ENCODE assay signal across 23 cellular contexts in the genomic region with DNA sequence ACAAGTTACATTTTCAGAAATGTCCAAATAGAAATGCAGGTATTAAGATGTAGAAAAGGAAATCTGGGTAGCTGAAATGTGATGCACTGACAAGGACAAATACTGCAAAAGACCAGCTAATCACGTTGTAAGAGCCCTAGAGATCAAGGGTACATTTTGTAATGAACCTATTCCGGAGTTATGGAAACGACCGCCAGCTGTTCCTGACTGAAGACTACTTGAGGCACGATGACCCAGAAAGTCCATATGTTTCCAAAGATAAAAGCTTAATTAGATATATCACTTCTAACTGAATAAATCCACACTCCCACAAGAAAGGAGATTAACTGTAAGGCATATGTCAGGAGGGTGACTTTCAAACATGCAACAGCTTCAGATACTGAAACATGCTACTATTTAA.
"Had no signal": no experiment of that assay in that cellular context is flagged by ENCODE, and none has a peak within 500 bp of the region (broad histone marks: within the 10 kb centered on the region; RNA-seq: fewer than 3 reads in every experiment).

No MANE protein-coding gene starts in this region.

- H3K27ac ChIP-seq: brain microvascular endothelial cell, colonic mucosa, neural progenitor cell, prostate gland, skin epidermis, suprapubic skin, vagina had no signal

- H3K27me3 Mint-ChIP-seq: memory B cell had no signal

- H3K27ac Mint-ChIP-seq: activated CD4-positive, alpha-beta T cell treated with anti-CD3 and anti-CD28 coated beads, Interleukin-2, amount 10 ng/mL, durations not matched to agents 7 days and 5 days; activated naive CD4-positive, alpha-beta T cell treated with anti-CD3 and anti-CD28 coated beads, Interleukin-2, amount 10 ng/mL, durations not matched to agents 7 days and 5 days; activated naive CD8-positive, alpha-beta T cell treated with anti-CD3 and anti-CD28 coated beads, Interleukin-2, amount 50 U/mL, for 24 hours; memory B cell; naive B cell; neural progenitor cell; stimulated activated naive CD8-positive, alpha-beta T cell treated with anti-CD3 and anti-CD28 coated beads, Interleukin-15, amount 100 ng/mL, for 72 hours had no signal

- ATAC-seq: activated naive CD8-positive, alpha-beta T cell treated with anti-CD3 and anti-CD28 coated beads, Interleukin-2, amount 50 U/mL, for 24 hours; mucosa of descending colon; right cardiac atrium; stimulated activated naive CD8-positive, alpha-beta T cell treated with anti-CD3 and anti-CD28 coated beads, Interleukin-15, amount 100 ng/mL, for 72 hours had no signal

- DNase-seq: activated CD4-positive, alpha-beta T cell treated with anti-CD3 and anti-CD28 coated beads, Interleukin-2, amount 10 ng/mL, durations not matched to agents 7 days and 5 days; activated CD8-positive, alpha-beta memory T cell treated with anti-CD3 and anti-CD28 coated beads, Interleukin-2, amount 50 U/mL, for 4 hours; activated effector memory CD4-positive, alpha-beta T cell treated with Interleukin-2 at 50 U/mL for 16 hours; activated naive CD4-positive, alpha-beta T cell treated with anti-CD3 and anti-CD28 coated beads, Interleukin-2, amount 10 ng/mL, durations not matched to agents 7 days and 5 days; activated naive CD8-positive, alpha-beta T cell treated with anti-CD3 and anti-CD28 coated beads, Interleukin-2, amount 50 U/mL, for 24 hours; activated T-cell treated with anti-CD3 and anti-CD28 coated beads, Interleukin-2, amount 50 U/mL, for 48 hours; aorta; brain microvascular endothelial cell; central memory CD4-positive, alpha-beta T cell; colonic mucosa; head of caudate nucleus; mucosa of descending colon; naive B cell; right cardiac atrium; stimulated activated naive CD8-positive, alpha-beta T cell treated with anti-CD3 and anti-CD28 coated beads, Interleukin-15, amount 100 ng/mL, for 72 hours; T1000; trophoblast cell had no signal

- H3K36me3 ChIP-seq: brain microvascular endothelial cell, colonic mucosa, neural progenitor cell, prostate gland, suprapubic skin, vagina had no signal

- H3K4me1 ChIP-seq: colonic mucosa, prostate gland, suprapubic skin had no signal

- H3K9me3 Mint-ChIP-seq: activated CD4-positive, alpha-beta T cell treated with anti-CD3 and anti-CD28 coated beads, Interleukin-2, amount 10 ng/mL, durations not matched to agents 7 days and 5 days; activated naive CD4-positive, alpha-beta T cell treated with anti-CD3 and anti-CD28 coated beads, Interleukin-2, amount 10 ng/mL, durations not matched to agents 7 days and 5 days; activated naive CD8-positive, alpha-beta T cell treated with anti-CD3 and anti-CD28 coated beads, Interleukin-2, amount 50 U/mL, for 24 hours; memory B cell; naive B cell; neural progenitor cell; stimulated activated naive CD8-positive, alpha-beta T cell treated with anti-CD3 and anti-CD28 coated beads, Interleukin-15, amount 100 ng/mL, for 72 hours had no signal

- H3K4me2 ChIP-seq: neural progenitor cell had no signal

- H3K9me3 ChIP-seq: colonic mucosa, mucosa of descending colon, prostate gland, suprapubic skin, vagina had no signal

- H3K27me3 ChIP-seq: brain microvascular endothelial cell, colonic mucosa, vagina had no signal

- H3K36me3 Mint-ChIP-seq: activated naive CD4-positive, alpha-beta T cell treated with anti-CD3 and anti-CD28 coated beads, Interleukin-2, amount 10 ng/mL, durations not matched to agents 7 days and 5 days; memory B cell; naive B cell; neural progenitor cell had no signal

- H2AFZ ChIP-seq: neural progenitor cell had no signal

- H3K4me3 Mint-ChIP-seq: activated CD4-positive, alpha-beta T cell treated with anti-CD3 and anti-CD28 coated beads, Interleukin-2, amount 10 ng/mL, durations not matched to agents 7 days and 5 days; activated naive CD4-positive, alpha-beta T cell treated with anti-CD3 and anti-CD28 coated beads, Interleukin-2, amount 10 ng/mL, durations not matched to agents 7 days and 5 days; activated naive CD8-positive, alpha-beta T cell treated with anti-CD3 and anti-CD28 coated beads, Interleukin-2, amount 50 U/mL, for 24 hours; memory B cell; naive B cell; neural progenitor cell; stimulated activated naive CD8-positive, alpha-beta T cell treated with anti-CD3 and anti-CD28 coated beads, Interleukin-15, amount 100 ng/mL, for 72 hours had no signal

- H3K4me3 ChIP-seq: colonic mucosa, mucosa of descending colon, neural progenitor cell, prostate gland, skin epidermis, suprapubic skin, vagina had no signal
